Comparison of ENCODE assay signal across 9 cellular contexts in the genomic region with DNA sequence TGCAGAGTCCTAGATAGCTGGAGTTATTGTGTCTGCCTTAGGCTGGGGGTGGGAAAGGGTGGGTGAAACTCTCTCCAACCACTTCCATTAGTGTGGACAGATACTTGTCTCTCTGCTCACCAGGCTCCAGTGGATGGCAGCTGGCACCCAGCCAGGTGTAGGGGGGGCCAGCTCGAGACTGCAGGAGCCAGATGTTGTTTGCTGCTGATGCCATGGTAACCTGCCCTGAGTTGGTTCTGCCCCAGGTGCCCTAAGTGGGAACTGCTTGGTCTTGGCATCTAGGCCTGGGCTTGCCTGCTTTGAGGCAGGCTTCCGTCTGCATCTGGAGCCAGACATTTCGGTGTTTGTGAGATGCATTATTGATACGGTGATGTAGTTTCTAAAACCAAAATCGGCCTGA.
DNase-seq lines count a peak whose midpoint lies in the region; ATAC-seq, FAIRE-seq and TF ChIP-seq lines count a peak whose summit lies in the region.
"Had no signal": no experiment of that assay in that cellular context is flagged by ENCODE, and none has a peak within 500 bp of the region (broad histone marks: within the 10 kb centered on the region; RNA-seq: fewer than 3 reads in every experiment).

No MANE protein-coding gene starts in this region.

- peak; percentile 50 for FAIRE-seq in bronchial epithelial cell (lab: Jason Lieb, UNC)

- H3K27ac Mint-ChIP-seq in osteocyte (ENCODE audit: unreplicated experiment), result peak overlapping the region; percentile 19
- no peak overlapping the region for H3K27ac Mint-ChIP-seq in stimulated activated memory B cell treated with anti-CD40 and anti-IgM and Interleukin-4, amounts not matched to agents 10 μg/mL and 1 μg/mL and 100 μg/mL, for 72 hours

- no peaks in the 10 kb centered on the region for H3K27me3 ChIP-seq in bronchial epithelial cell (ENCODE audit: control insufficient read depth, insufficient read depth, low read length)
- H3K27me3 ChIP-seq: neutrophil had no signal

- H3K27me3 Mint-ChIP-seq in osteocyte (ENCODE audit: unreplicated experiment), result no peaks in the 10 kb centered on the region
- no peaks in the 10 kb centered on the region for H3K27me3 Mint-ChIP-seq in stimulated activated memory B cell treated with anti-CD40 and anti-IgM and Interleukin-4, amounts not matched to agents 10 μg/mL and 1 μg/mL and 100 μg/mL, for 72 hours

- no peak overlapping the region for H3K4me3 Mint-ChIP-seq in osteocyte (ENCODE audit: unreplicated experiment)
- H3K4me3 Mint-ChIP-seq in stimulated activated memory B cell treated with anti-CD40 and anti-IgM and Interleukin-4, amounts not matched to agents 10 μg/mL and 1 μg/mL and 100 μg/mL, for 72 hours, result no peak overlapping the region

- DNase-seq in DMS53 treated with DMSO at 0.1 percent for 48 hours (lab: John Stamatoyannopoulos, UW; ENCODE audit: unreplicated experiment) (peak; percentile 8), NCI-H2107 treated with DMSO at 0.1 percent for 48 hours (lab: John Stamatoyannopoulos, UW; ENCODE audit: unreplicated experiment) (peak; percentile 83), bronchial epithelial cell (ENCODE audit: low read depth) (no peak), osteocyte (ENCODE audit: extremely low spot score, unreplicated experiment) (no peak), activated T-cell treated with anti-CD3 and anti-CD28 coated beads for 4 hours (no peak), HK-2 (ENCODE audit: unreplicated experiment) (no peak)
- DNase-seq in activated CD8-positive, alpha-beta memory T cell treated with anti-CD3 and anti-CD28 coated beads, Interleukin-2, amount 50 U/mL, for 48 hours, result no peak

- no peaks in the 10 kb centered on the region for H3K9me3 Mint-ChIP-seq in osteocyte (ENCODE audit: unreplicated experiment)
- no peaks in the 10 kb centered on the region for H3K9me3 Mint-ChIP-seq in stimulated activated memory B cell treated with anti-CD40 and anti-IgM and Interleukin-4, amounts not matched to agents 10 μg/mL and 1 μg/mL and 100 μg/mL, for 72 hours

- H3K4me1 Mint-ChIP-seq in osteocyte (ENCODE audit: unreplicated experiment), result peaks cover 8% of the 10 kb centered on the region
- H3K4me1 Mint-ChIP-seq in stimulated activated memory B cell treated with anti-CD40 and anti-IgM and Interleukin-4, amounts not matched to agents 10 μg/mL and 1 μg/mL and 100 μg/mL, for 72 hours, result no peaks in the 10 kb centered on the region

- TF ChIP-seq CTCF in bronchial epithelial cell (IDR thresholded peaks at IDR 0.05; ENCODE audit: insufficient read depth, low read length, severe bottlenecking) (no peak), osteocyte (IDR thresholded peaks at IDR 0.05) (no peak)

- ATAC-seq in stimulated activated memory B cell treated with anti-CD40 and anti-IgM and Interleukin-4, amounts not matched to agents 10 μg/mL and 1 μg/mL and 100 μg/mL, for 72 hours, result no peak

- no peaks in the 10 kb centered on the region for H3K36me3 ChIP-seq in bronchial epithelial cell (ENCODE audit: control insufficient read depth, insufficient read depth, low read length)
- H3K36me3 ChIP-seq: neutrophil had no signal

- H3K4me3 ChIP-seq in bronchial epithelial cell (ENCODE audit: low read depth, low read length), result no peak overlapping the region

- no peaks in the 10 kb centered on the region for H3K36me3 Mint-ChIP-seq in osteocyte (ENCODE audit: unreplicated experiment)
- peaks cover 35% of the 10 kb centered on the region for H3K36me3 Mint-ChIP-seq in stimulated activated memory B cell treated with anti-CD40 and anti-IgM and Interleukin-4, amounts not matched to agents 10 μg/mL and 1 μg/mL and 100 μg/mL, for 72 hours

Comparison
In these comparisons a context has a peak if more than half of its experiments do, and no peak if none do; other contexts are left out.
1. DNase-seq: peak in DMS53 treated with DMSO at 0.1 percent for 48 hours (single experiment) and NCI-H2107 treated with DMSO at 0.1 percent for 48 hours (single experiment); none in bronchial epithelial cell (single experiment), osteocyte (single experiment), activated CD8-positive, alpha-beta memory T cell treated with anti-CD3 and anti-CD28 coated beads, Interleukin-2, amount 50 U/mL, for 48 hours (single experiment), activated T-cell treated with anti-CD3 and anti-CD28 coated beads for 4 hours (single experiment) and HK-2 (single experiment).